ENCODE assay signal across 14 cellular contexts in the genomic region with DNA sequence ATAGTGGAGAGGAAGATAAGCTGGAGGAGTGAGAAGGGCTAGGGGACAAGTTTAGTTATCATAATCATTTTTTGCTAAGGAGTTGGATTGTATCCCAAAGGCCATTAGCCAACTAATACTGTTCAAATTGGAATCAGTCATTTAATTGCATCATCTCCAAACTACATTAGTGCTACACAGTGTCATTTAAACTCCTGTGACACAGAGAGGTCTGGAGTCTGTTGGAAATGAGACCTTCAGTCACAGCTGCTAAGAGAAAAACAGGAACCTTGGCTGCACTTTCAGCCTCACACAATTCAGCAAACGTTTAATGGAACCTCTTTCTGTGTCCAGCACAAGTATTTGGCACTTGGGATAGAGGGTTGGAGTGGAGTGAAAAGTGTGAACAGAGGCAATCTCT.
"Had no signal": no experiment of that assay in that cellular context is flagged by ENCODE, and none has a peak within 500 bp of the region (broad histone marks: within the 10 kb centered on the region; RNA-seq: fewer than 3 reads in every experiment).

No MANE protein-coding gene starts in this region.

- H3K27ac ChIP-seq: esophagus squamous epithelium, neural progenitor cell, tibial artery, uterus had no signal

- H3K9me3 ChIP-seq: esophagus squamous epithelium, tibial artery, uterus had no signal

- H3K4me3 ChIP-seq: esophagus squamous epithelium, neural progenitor cell, tibial artery, uterus had no signal

- DNase-seq: activated CD4-positive, alpha-beta T cell treated with anti-CD3 and anti-CD28 coated beads, Interleukin-2, amount 10 ng/mL, durations not matched to agents 7 days and 5 days; activated CD4-positive, CD25-positive, alpha-beta regulatory T cell; activated naive CD4-positive, alpha-beta T cell; activated naive CD8-positive, alpha-beta T cell treated with anti-CD3 and anti-CD28 coated beads, Interleukin-2, amount 10 ng/mL, durations not matched to agents 7 days and 5 days; cerebellar nuclear complex; effector CD8-positive, alpha-beta T cell; esophagus squamous epithelium; glutamatergic neuron; immature natural killer cell; naive B cell; stimulated activated CD4-positive, alpha-beta T cell treated with anti-CD3 and anti-CD28 coated beads, Interleukin-1b, Interleukin-23, amount 100 ng/mL, for 48 hours; tibial artery; uterus had no signal

- H3K36me3 ChIP-seq: esophagus squamous epithelium, neural progenitor cell, tibial artery, uterus had no signal

- H3K4me1 ChIP-seq: esophagus squamous epithelium, uterus had no signal

- H3K9ac ChIP-seq: neural progenitor cell had no signal

- H3K27me3 ChIP-seq: neural progenitor cell, tibial artery, uterus had no signal
